19 cellular contexts compared by ENCODE assay signal in the genomic region with DNA sequence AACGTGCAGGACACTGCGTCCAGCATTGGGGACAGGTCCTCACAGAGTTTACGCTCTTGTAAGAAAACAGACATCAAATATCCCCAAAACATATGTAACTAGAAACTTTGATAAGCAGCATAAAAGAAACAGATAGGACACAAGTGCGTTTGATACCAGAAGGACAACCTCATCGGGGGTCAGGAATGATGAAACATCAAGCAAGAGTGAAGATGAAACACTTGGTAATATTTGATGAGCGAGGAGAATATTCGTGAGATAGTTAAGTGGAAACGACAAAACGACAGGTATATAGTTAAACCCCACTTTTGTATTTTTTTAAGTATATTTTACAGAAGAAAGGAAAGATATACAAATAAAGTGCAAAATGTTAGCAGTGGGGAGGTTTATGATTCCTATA.
"Had no signal": no experiment of that assay in that cellular context is flagged by ENCODE, and none has a peak within 500 bp of the region (broad histone marks: within the 10 kb centered on the region; RNA-seq: fewer than 3 reads in every experiment).

No MANE protein-coding gene starts in this region.

- H3K9me3 Mint-ChIP-seq: endodermal cell; natural killer cell treated with Interleukin-12 subunit alpha and Interleukin-12 subunit beta and Interleukin-15 and Interleukin-18, amount 100 ng/mL, for 72 hours; stimulated activated effector memory CD8-positive, alpha-beta T cell treated with anti-CD3 and anti-CD28 coated beads, Interleukin-12 subunit alpha, Interleukin-12 subunit beta, amount 100 ng/mL, for 72 hours had no signal

- H3K36me3 ChIP-seq: pancreas, right lobe of liver, tibial nerve had no signal

- H3K4me3 Mint-ChIP-seq: natural killer cell treated with Interleukin-12 subunit alpha and Interleukin-12 subunit beta and Interleukin-15 and Interleukin-18, amount 100 ng/mL, for 72 hours; stimulated activated effector memory CD8-positive, alpha-beta T cell treated with anti-CD3 and anti-CD28 coated beads, Interleukin-12 subunit alpha, Interleukin-12 subunit beta, amount 100 ng/mL, for 72 hours had no signal

- DNase-seq: effector CD4-positive, alpha-beta T cell; endodermal cell; foreskin melanocyte; head of caudate nucleus; occipital lobe; pancreas; retina; right lobe of liver; stimulated activated CD4-positive, alpha-beta T cell treated with anti-CD3 and anti-CD28 coated beads, Interleukin-4, amount 100 ng/mL, for 1 hour; stimulated activated CD8-positive, alpha-beta memory T cell treated with anti-CD3 and anti-CD28 coated beads, Interleukin-4, amount 100 ng/mL, for 48 hours; stimulated activated naive CD8-positive, alpha-beta T cell treated with anti-CD3 and anti-CD28 coated beads, Interleukin-15, Interleukin-2, amounts not matched to agents 100 U/mL and 50 U/mL, for 24 hours had no signal

- H3K4me2 ChIP-seq: hepatocyte had no signal

- H3K9me3 ChIP-seq: pancreas, right lobe of liver, tibial nerve had no signal

- H3K27me3 ChIP-seq: hepatocyte, pancreas, right lobe of liver, tibial nerve had no signal

- H3K27ac Mint-ChIP-seq: natural killer cell treated with Interleukin-12 subunit alpha and Interleukin-12 subunit beta and Interleukin-15 and Interleukin-18, amount 100 ng/mL, for 72 hours; stimulated activated effector memory CD8-positive, alpha-beta T cell treated with anti-CD3 and anti-CD28 coated beads, Interleukin-12 subunit alpha, Interleukin-12 subunit beta, amount 100 ng/mL, for 72 hours had no signal

- H3K27ac ChIP-seq: coronary artery, pancreas, right lobe of liver, tibial nerve had no signal

- H3K4me1 Mint-ChIP-seq: stimulated activated effector memory CD8-positive, alpha-beta T cell treated with anti-CD3 and anti-CD28 coated beads, Interleukin-12 subunit alpha, Interleukin-12 subunit beta, amount 100 ng/mL, for 72 hours had no signal

- H3K27me3 Mint-ChIP-seq: progenitor cell of endocrine pancreas had no signal

- H3K4me1 ChIP-seq: right lobe of liver had no signal

- ATAC-seq: left lobe of liver; natural killer cell treated with Interleukin-12 subunit alpha and Interleukin-12 subunit beta and Interleukin-15 and Interleukin-18, amount 100 ng/mL, for 72 hours; pancreas; right lobe of liver; stimulated activated effector memory CD8-positive, alpha-beta T cell treated with anti-CD3 and anti-CD28 coated beads, Interleukin-12 subunit alpha, Interleukin-12 subunit beta, amount 100 ng/mL, for 72 hours; stimulated activated naive CD8-positive, alpha-beta T cell treated with anti-CD3 and anti-CD28 coated beads, Interleukin-15, Interleukin-2, amounts not matched to agents 100 U/mL and 50 U/mL, for 24 hours had no signal

- H2AFZ ChIP-seq: hepatocyte had no signal

- H3K4me3 ChIP-seq: coronary artery, hepatocyte, pancreas, right lobe of liver, tibial nerve had no signal

- H3K36me3 Mint-ChIP-seq: natural killer cell treated with Interleukin-12 subunit alpha and Interleukin-12 subunit beta and Interleukin-15 and Interleukin-18, amount 100 ng/mL, for 72 hours; stimulated activated effector memory CD8-positive, alpha-beta T cell treated with anti-CD3 and anti-CD28 coated beads, Interleukin-12 subunit alpha, Interleukin-12 subunit beta, amount 100 ng/mL, for 72 hours had no signal

- FAIRE-seq: endothelial cell of umbilical vein, pancreas had no signal
